8 cellular contexts compared by ENCODE assay signal in the genomic region with DNA sequence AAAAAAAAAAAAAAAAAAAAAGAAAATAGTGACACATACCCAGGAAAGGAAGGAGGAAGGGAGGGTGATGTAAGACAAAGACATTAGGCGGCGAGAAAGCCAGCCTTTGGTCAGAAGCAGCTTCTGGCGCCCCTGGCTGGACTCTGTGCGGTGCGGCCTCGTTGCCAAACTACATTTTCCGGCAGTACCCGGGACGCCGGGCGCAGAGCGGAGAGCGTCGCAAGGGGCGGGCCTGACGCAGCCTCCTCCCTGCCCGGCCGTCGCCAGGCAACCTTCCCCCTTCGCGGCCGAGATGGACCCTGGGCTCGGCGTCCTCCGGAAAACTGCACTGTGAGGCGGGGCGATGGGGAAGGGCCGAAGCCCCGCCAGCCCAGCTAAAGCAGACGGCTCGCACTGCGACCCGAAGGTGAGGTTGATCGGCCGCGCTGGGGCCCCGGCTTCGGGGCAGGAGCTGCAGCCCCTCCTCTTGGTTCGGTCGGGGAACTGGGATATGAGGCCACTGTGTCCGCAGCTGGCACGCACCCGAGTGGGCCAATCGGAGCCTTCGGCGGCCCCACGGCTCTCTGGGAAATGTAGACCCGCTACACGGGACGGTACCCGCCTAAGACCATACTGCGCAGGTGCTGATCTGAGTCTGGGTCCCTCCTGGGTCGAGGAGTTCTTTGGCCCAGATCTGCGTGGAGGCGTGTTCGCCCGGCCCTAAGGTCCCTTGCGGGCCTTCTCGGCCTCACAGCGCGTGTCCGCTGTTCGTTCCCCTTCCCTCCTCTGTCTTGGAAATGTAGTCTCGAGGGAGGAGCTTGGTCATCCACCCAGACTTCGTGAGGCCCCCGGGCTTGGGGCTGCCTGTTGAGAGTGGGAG.
DNase-seq lines count a peak whose midpoint lies in the region; ATAC-seq, FAIRE-seq and TF ChIP-seq lines count a peak whose summit lies in the region.

No MANE protein-coding gene starts in this region.

- no peak for FAIRE-seq in D721Med (lab: Jason Lieb, UNC)

- peak; percentile 56 for DNase-seq in T follicular helper cell (ENCODE audit: low read depth)
- DNase-seq in T47D (ENCODE audit: low read depth in 1 of 2, low spot score in 1 of 2) = peak; percentile 72 to 88
- peak; percentile 93 for DNase-seq in iris pigment epithelial cell (ENCODE audit: low read depth)
- DNase-seq in stimulated activated CD4-positive, alpha-beta T cell treated with anti-CD3 and anti-CD28 coated beads, Interleukin-15, amount 100 ng/mL, for 24 hours = peak; percentile 89
- no peak for DNase-seq in D721Med (ENCODE audit: insufficient read length, low spot score)
- no peak for DNase-seq in DMS79 treated with DMSO at 0.1 percent for 48 hours (lab: John Stamatoyannopoulos, UW)

- no peak for TF ChIP-seq CTCF in D721Med (IDR thresholded peaks at IDR 0.05; ENCODE audit: insufficient read depth, missing control alignments)

- ATAC-seq in GM18858 (IDR thresholded peaks at IDR 0.05; ENCODE audit: unreplicated experiment) = peak; percentile 36
- peak; percentile 40 for ATAC-seq in HG03045 (IDR thresholded peaks at IDR 0.05; ENCODE audit: unreplicated experiment)

- in situ Hi-C loops in T47D (cut with HindIII; ENCODE audit: low pct_unique_long_range_greater_than_20kb, low sequenced_read_pairs) = no loop called here

Comparison
In these comparisons a context has a peak if more than half of its experiments do, and no peak if none do; other contexts are left out.
1. DNase-seq: peak in T follicular helper cell (single experiment), T47D (2 of 2), iris pigment epithelial cell (single experiment) and stimulated activated CD4-positive, alpha-beta T cell treated with anti-CD3 and anti-CD28 coated beads, Interleukin-15, amount 100 ng/mL, for 24 hours (single experiment); none in D721Med (single experiment) and DMS79 treated with DMSO at 0.1 percent for 48 hours (single experiment).